Comparison of ENCODE assay signal across 15 cellular contexts in genomic region chr14:95183532-95184412, GRCh38. TPM values are rescaled to one million over a fixed set of nuclear protein-coding genes. Genes with fewer than 3 reads are reported as not detected.
DNase-seq lines count a peak whose midpoint lies in the region; ATAC-seq, FAIRE-seq and TF ChIP-seq lines count a peak whose summit lies in the region.
"Had no signal": no experiment of that assay in that cellular context is flagged by ENCODE, and none has a peak within 500 bp of the region (broad histone marks: within the 10 kb centered on the region; RNA-seq: fewer than 3 reads in every experiment).

No MANE protein-coding gene starts in this region.

- DNase-seq in brain microvascular endothelial cell, result peak; percentile 31
- no peak for DNase-seq in left colon
- DNase-seq in small intestine, result peak; percentile 65
- no peak for DNase-seq in ACHN
- no peak for DNase-seq in activated CD4-positive, CD25-positive, alpha-beta regulatory T cell treated with anti-CD3 and anti-CD28 coated beads, Interleukin-2, amount 50 U/mL, for 72 hours
- DNase-seq: activated CD4-positive, alpha-beta T cell treated with anti-CD3 and anti-CD28 coated beads for 1 hour; activated effector memory CD4-positive, alpha-beta T cell treated with Interleukin-2 at 50 U/mL for 16 hours; CD4-positive, alpha-beta memory T cell; NCI-H526 treated with DMSO at 0.1 percent for 48 hours; SJCRH30 had no signal

- peak; percentile 73 for ATAC-seq in GM19463 (IDR thresholded peaks at IDR 0.05; ENCODE audit: unreplicated experiment)
- peak; percentile 74 for ATAC-seq in left colon
- ATAC-seq in GM21723 (IDR thresholded peaks at IDR 0.05; ENCODE audit: unreplicated experiment), result no peak
- ATAC-seq in GM21619 (IDR thresholded peaks at IDR 0.05; ENCODE audit: unreplicated experiment), result no peak
- ATAC-seq: natural killer cell treated with Interleukin-12 subunit alpha and Interleukin-12 subunit beta and Interleukin-15 and Interleukin-18, amount 100 ng/mL, for 72 hours had no signal

- in situ Hi-C loops in brain microvascular endothelial cell (cut with HindIII; ENCODE audit: low pct_ligation_motif_present, low sequenced_read_pairs), result no loop called here
- in situ Hi-C loops in ACHN (cut with HindIII; ENCODE audit: low pct_ligation_motif_present, low pct_unique_long_range_greater_than_20kb, low sequenced_read_pairs), result no loop called here

- H3K27me3 ChIP-seq in brain microvascular endothelial cell (replicated peaks) (no peaks in the 10 kb centered on the region), small intestine (ENCODE audit: control insufficient read depth in 2 of 2, insufficient read depth in 2 of 2, low read length in 2 of 2) (no peaks in the 10 kb centered on the region)
- H3K27me3 ChIP-seq: SJCRH30 had no signal

- 16 to 39% (median 34%) methylated on average over 6 of the region's 6 CpGs for WGBS in small intestine, 3 donors

- intact Hi-C loops in left colon (cut with DNase I, micrococcal nuclease), result no loop called here

- no peak overlapping the region for H3K27ac ChIP-seq in brain microvascular endothelial cell
- H3K27ac ChIP-seq in small intestine (ENCODE audit: low read depth in 1 of 2, low read length in 1 of 2), result peak overlapping the region in 1 of 2 donors; percentile 79
- H3K27ac ChIP-seq: SJCRH30 had no signal

- no peak overlapping the region for H3K4me3 ChIP-seq in brain microvascular endothelial cell (ENCODE audit: low read depth, low read length)
- H3K4me3 ChIP-seq in small intestine (ENCODE audit: low read depth in 1 of 2, low read length in 2 of 2), result no peak overlapping the region
- H3K4me3 ChIP-seq: SJCRH30, thoracic aorta had no signal

- TF ChIP-seq CTCF in brain microvascular endothelial cell (IDR thresholded peaks at IDR 0.05; ENCODE audit: low read depth, low read length, missing control alignments), result no peak

- H3K4me1 ChIP-seq in small intestine (ENCODE audit: control insufficient read depth in 2 of 2, insufficient read depth in 1 of 2, low read depth in 1 of 2, low read length in 1 of 2), result peaks cover 0 to 10% of the 10 kb centered on the region in 2 donors
- H3K4me1 ChIP-seq: SJCRH30 had no signal

- FAIRE-seq in small intestine (lab: Jason Lieb, UNC), result no peak

- H3K36me3 ChIP-seq in brain microvascular endothelial cell (replicated peaks) (no peaks in the 10 kb centered on the region), small intestine (ENCODE audit: control insufficient read depth in 2 of 2, insufficient read depth in 2 of 2, low read length in 2 of 2) (no peaks in the 10 kb centered on the region)
- H3K36me3 ChIP-seq: thoracic aorta had no signal

- no peaks in the 10 kb centered on the region for H3K9me3 ChIP-seq in small intestine (ENCODE audit: control insufficient read depth, low read depth)
- H3K9me3 ChIP-seq: SJCRH30, thoracic aorta had no signal

RNA-seq across cellular contexts. Expression of gene DICER1, which starts 26.4 kb away (rescaled TPM):
- 10 to 100 TPM; 49.0 to 77.3 TPM for total RNA-seq in left colon
- polyA plus RNA-seq in small intestine, result 1 to 10 TPM; 7.3 to 8.5 (median 7.7) TPM

Comparison
In these comparisons a context has a peak if more than half of its experiments do, and no peak if none do; other contexts are left out.
1. ATAC-seq: peak in GM19463 (single experiment) and left colon (single experiment); none in GM21723 (single experiment) and GM21619 (single experiment).
2. DNase-seq: peak in brain microvascular endothelial cell (single experiment) and small intestine (single experiment); none in left colon (0 of 2), ACHN (single experiment) and activated CD4-positive, CD25-positive, alpha-beta regulatory T cell treated with anti-CD3 and anti-CD28 coated beads, Interleukin-2, amount 50 U/mL, for 72 hours (single experiment).